Comparison of ENCODE assay signal across 8 cellular contexts in genomic region chr5:115236599-115236998, GRCh38.
"Had no signal": no experiment of that assay in that cellular context is flagged by ENCODE, and none has a peak within 500 bp of the region (broad histone marks: within the 10 kb centered on the region; RNA-seq: fewer than 3 reads in every experiment).

No MANE protein-coding gene starts in this region.

- H3K9me3 ChIP-seq: HAP-1 had no signal

- FAIRE-seq: HTR-8/SVneo had no signal

- H3K4me1 ChIP-seq: HAP-1 had no signal

- H3K27ac ChIP-seq: GM23248 had no signal

- DNase-seq: GM23248, GOT3, H7, HFFc6, KG1 had no signal

- H2AFZ ChIP-seq: GM23248 had no signal

- ATAC-seq: HCT116 had no signal

- H3K9ac ChIP-seq: GM23248 had no signal

- H3K4me3 ChIP-seq: GM23248, HAP-1 had no signal
